In the genomic region with DNA sequence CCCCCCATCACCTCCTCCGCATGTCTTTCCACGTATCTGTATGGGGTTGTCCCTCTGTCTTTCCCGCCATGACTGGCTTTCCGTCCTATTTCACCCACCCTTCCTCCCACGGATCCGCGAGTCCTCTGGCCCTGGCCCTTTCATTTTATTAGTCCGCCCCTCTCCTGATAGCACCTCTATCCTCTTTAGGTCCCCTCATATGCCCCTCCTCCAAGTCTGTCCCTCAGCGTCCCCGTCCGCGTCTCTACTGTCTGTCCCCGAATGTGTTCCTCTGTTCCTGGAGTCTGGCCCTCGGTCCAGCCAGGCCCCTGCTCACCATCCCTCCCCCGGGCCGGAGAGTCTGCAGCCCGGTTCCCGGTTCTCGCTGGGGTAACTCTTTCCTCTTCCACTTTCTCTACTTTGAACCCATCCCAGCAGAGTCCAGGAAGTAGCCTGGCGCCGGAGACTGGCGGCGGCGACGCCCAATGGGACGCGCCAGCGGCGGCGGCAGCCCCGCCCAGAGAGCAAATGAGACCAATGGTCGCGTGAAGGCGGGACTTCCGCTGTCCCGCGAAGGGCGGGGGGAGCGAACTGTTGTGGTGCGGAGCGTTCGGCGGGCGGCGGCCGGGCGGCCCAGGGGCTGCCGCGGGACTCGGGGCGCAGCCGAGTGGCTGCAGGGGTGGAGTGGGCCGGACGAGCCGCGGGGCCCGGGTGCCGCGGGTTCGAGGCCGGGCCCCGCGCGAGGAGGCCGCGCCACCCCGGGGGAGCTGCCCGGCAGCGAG, we compare ENCODE assay signal across 8 cellular contexts. TPM values are rescaled to one million over a fixed set of nuclear protein-coding genes. Genes with fewer than 3 reads are reported as not detected.
DNase-seq lines count a peak whose midpoint lies in the region; ATAC-seq, FAIRE-seq and TF ChIP-seq lines count a peak whose summit lies in the region.

A gene with protein sequence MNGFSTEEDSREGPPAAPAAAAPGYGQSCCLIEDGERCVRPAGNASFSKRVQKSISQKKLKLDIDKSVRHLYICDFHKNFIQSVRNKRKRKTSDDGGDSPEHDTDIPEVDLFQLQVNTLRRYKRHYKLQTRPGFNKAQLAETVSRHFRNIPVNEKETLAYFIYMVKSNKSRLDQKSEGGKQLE (plus strand): TSS at position 576 of the 761 bp plus-strand sequence. CDS start 608 bp downstream, outside the sequence.

- no peak for FAIRE-seq in bronchial epithelial cell (lab: Jason Lieb, UNC)

- H3K4me1 Mint-ChIP-seq in WTC11: peaks cover 18% of the 10 kb centered on the region

- no peaks in the 10 kb centered on the region for H3K9me3 ChIP-seq in smooth muscle cell (replicated peaks; ENCODE audit: low read depth)

- POLR2A ChIA-PET in WTC11 (lab: Charles Lee): no interaction called here

- DNase-seq in AG08396 (ENCODE audit: low spot score) (peak; percentile 100), NCI-H226 (peak; percentile 89), WTC11 (ENCODE audit: low spot score) (peak; percentile 97), bronchial epithelial cell (ENCODE audit: low read depth) (peak; percentile 86), iPS-NIHi7 (ENCODE audit: extremely low spot score) (peak; percentile 99), smooth muscle cell (lab: John Stamatoyannopoulos, UW; ENCODE audit: unreplicated experiment) (peak; percentile 77)

- H3K36me3 ChIP-seq in bronchial epithelial cell (ENCODE audit: control insufficient read depth, insufficient read depth, low read length): peaks cover 5% of the 10 kb centered on the region
- H3K36me3 ChIP-seq in smooth muscle cell (ENCODE audit: low read depth): no peaks in the 10 kb centered on the region

- peak within 1 kb of the TSS; percentile 98 for H3K4me3 Mint-ChIP-seq in WTC11

- H4K20me1 ChIP-seq in smooth muscle cell (ENCODE audit: low read depth): peaks cover 40% of the 10 kb centered on the region

- peak within 1 kb of the TSS; percentile 80 for H3K9ac ChIP-seq in smooth muscle cell (ENCODE audit: low read depth)

- under 1% methylated on average over 61 of the region's 69 CpGs for WGBS in smooth muscle cell (ENCODE audit: low lambda C conversion rate)

- H3K79me2 ChIP-seq in smooth muscle cell (ENCODE audit: low read depth): peaks cover 27% of the 10 kb centered on the region

- peak within 1 kb of the TSS; percentile 47 for H3K27ac Mint-ChIP-seq in WTC11

- peak within 1 kb of the TSS; percentile 95 for H3K4me2 ChIP-seq in smooth muscle cell

- H3K27me3 Mint-ChIP-seq in WTC11 (ENCODE audit: low read depth): peaks cover 8% of the 10 kb centered on the region

- H3K27ac ChIP-seq in smooth muscle cell (ENCODE audit: low read depth): peak within 1 kb of the TSS; percentile 36

- H3K27me3 ChIP-seq in bronchial epithelial cell (ENCODE audit: control insufficient read depth, insufficient read depth, low read length) (no peaks in the 10 kb centered on the region), smooth muscle cell (ENCODE audit: low read depth) (no peaks in the 10 kb centered on the region)

- ATAC-seq in GM18909 (IDR thresholded peaks at IDR 0.05; ENCODE audit: poor library complexity, unreplicated experiment) (peak; percentile 95), HG03159 (IDR thresholded peaks at IDR 0.05; ENCODE audit: unreplicated experiment) (peak; percentile 95), WTC11 (peak; percentile 91)

- peak within 1 kb of the TSS; percentile 89 for H3K4me3 ChIP-seq in bronchial epithelial cell (ENCODE audit: low read depth, low read length)
- peak within 1 kb of the TSS; percentile 99 for H3K4me3 ChIP-seq in smooth muscle cell

- peak within 1 kb of the TSS; percentile 99 for H2AFZ ChIP-seq in smooth muscle cell (ENCODE audit: low read depth)

- TF ChIP-seq CTCF in WTC11 (IDR thresholded peaks at IDR 0.05) (no peak), bronchial epithelial cell (IDR thresholded peaks at IDR 0.05; ENCODE audit: insufficient read depth, low read length, severe bottlenecking) (no peak), smooth muscle cell (IDR thresholded peaks at IDR 0.05; ENCODE audit: borderline replicate concordance, insufficient read depth, poor library complexity, severe bottlenecking) (no peak)

- H3K36me3 Mint-ChIP-seq in WTC11: peaks cover 16% of the 10 kb centered on the region; the same call in 1 of the 2 replicates

- CTCF ChIA-PET in WTC11 (lab: Charles Lee): interaction anchor here (1.7 to 2.1 kb wide), 2 partner anchors 16 to 24 kb away, joined by 5 to 15 read pairs; no protein-coding TSS in a partner anchor

- no peaks in the 10 kb centered on the region for H3F3A ChIP-seq in smooth muscle cell (ENCODE audit: low read depth)

- H3K4me1 ChIP-seq in smooth muscle cell (ENCODE audit: low read depth): peaks cover 14% of the 10 kb centered on the region

- no peaks in the 10 kb centered on the region for H3K9me3 Mint-ChIP-seq in WTC11

TF ChIP-seq in WTC11, 78 proteins besides CTCF, POLR2A, EP300 and RAD21 (continues in another document):
- TF ChIP-seq PRRX2 (CRISPR knock-in tag; IDR thresholded peaks at IDR 0.05) (no peak), ZNF121 (CRISPR knock-in tag; IDR thresholded peaks at IDR 0.05) (no peak), ZNF416 (CRISPR knock-in tag; IDR thresholded peaks at IDR 0.05) (no peak), ZNF263 (CRISPR knock-in tag; IDR thresholded peaks at IDR 0.05; ENCODE audit: low read depth) (no peak), SP1 (CRISPR knock-in tag; conservative IDR thresholded peaks at IDR 0.05) (peak; percentile 97), EMX1 (CRISPR knock-in tag; IDR thresholded peaks at IDR 0.05) (no peak)
- TF ChIP-seq, protein P1, sequence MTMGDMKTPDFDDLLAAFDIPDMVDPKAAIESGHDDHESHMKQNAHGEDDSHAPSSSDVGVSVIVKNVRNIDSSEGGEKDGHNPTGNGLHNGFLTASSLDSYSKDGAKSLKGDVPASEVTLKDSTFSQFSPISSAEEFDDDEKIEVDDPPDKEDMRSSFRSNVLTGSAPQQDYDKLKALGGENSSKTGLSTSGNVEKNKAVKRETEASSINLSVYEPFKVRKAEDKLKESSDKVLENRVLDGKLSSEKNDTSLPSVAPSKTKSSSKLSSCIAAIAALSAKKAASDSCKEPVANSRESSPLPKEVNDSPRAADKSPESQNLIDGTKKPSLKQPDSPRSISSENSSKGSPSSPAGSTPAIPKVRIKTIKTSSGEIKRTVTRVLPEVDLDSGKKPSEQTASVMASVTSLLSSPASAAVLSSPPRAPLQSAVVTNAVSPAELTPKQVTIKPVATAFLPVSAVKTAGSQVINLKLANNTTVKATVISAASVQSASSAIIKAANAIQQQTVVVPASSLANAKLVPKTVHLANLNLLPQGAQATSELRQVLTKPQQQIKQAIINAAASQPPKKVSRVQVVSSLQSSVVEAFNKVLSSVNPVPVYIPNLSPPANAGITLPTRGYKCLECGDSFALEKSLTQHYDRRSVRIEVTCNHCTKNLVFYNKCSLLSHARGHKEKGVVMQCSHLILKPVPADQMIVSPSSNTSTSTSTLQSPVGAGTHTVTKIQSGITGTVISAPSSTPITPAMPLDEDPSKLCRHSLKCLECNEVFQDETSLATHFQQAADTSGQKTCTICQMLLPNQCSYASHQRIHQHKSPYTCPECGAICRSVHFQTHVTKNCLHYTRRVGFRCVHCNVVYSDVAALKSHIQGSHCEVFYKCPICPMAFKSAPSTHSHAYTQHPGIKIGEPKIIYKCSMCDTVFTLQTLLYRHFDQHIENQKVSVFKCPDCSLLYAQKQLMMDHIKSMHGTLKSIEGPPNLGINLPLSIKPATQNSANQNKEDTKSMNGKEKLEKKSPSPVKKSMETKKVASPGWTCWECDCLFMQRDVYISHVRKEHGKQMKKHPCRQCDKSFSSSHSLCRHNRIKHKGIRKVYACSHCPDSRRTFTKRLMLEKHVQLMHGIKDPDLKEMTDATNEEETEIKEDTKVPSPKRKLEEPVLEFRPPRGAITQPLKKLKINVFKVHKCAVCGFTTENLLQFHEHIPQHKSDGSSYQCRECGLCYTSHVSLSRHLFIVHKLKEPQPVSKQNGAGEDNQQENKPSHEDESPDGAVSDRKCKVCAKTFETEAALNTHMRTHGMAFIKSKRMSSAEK (CRISPR knock-in tag; IDR thresholded peaks at IDR 0.05; ENCODE audit: borderline replicate concordance): no peak
- TF ChIP-seq, protein P2, sequence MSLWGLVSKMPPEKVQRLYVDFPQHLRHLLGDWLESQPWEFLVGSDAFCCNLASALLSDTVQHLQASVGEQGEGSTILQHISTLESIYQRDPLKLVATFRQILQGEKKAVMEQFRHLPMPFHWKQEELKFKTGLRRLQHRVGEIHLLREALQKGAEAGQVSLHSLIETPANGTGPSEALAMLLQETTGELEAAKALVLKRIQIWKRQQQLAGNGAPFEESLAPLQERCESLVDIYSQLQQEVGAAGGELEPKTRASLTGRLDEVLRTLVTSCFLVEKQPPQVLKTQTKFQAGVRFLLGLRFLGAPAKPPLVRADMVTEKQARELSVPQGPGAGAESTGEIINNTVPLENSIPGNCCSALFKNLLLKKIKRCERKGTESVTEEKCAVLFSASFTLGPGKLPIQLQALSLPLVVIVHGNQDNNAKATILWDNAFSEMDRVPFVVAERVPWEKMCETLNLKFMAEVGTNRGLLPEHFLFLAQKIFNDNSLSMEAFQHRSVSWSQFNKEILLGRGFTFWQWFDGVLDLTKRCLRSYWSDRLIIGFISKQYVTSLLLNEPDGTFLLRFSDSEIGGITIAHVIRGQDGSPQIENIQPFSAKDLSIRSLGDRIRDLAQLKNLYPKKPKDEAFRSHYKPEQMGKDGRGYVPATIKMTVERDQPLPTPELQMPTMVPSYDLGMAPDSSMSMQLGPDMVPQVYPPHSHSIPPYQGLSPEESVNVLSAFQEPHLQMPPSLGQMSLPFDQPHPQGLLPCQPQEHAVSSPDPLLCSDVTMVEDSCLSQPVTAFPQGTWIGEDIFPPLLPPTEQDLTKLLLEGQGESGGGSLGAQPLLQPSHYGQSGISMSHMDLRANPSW (CRISPR knock-in tag; conservative IDR thresholded peaks at IDR 0.05; ENCODE audit: low read depth): no peak
- TF ChIP-seq, protein P3, sequence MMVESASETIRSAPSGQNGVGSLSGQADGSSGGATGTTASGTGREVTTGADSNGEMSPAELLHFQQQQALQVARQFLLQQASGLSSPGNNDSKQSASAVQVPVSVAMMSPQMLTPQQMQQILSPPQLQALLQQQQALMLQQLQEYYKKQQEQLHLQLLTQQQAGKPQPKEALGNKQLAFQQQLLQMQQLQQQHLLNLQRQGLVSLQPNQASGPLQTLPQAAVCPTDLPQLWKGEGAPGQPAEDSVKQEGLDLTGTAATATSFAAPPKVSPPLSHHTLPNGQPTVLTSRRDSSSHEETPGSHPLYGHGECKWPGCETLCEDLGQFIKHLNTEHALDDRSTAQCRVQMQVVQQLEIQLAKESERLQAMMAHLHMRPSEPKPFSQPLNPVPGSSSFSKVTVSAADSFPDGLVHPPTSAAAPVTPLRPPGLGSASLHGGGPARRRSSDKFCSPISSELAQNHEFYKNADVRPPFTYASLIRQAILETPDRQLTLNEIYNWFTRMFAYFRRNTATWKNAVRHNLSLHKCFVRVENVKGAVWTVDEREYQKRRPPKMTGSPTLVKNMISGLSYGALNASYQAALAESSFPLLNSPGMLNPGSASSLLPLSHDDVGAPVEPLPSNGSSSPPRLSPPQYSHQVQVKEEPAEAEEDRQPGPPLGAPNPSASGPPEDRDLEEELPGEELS (CRISPR knock-in tag; IDR thresholded peaks at IDR 0.05): 0 out of 2 replicates have a peak, but pooled peaks have one; percentile 18

RNA-seq across cellular contexts. Expression of the gene that starts here (rescaled TPM):
- total RNA-seq in WTC11 (2021) (25.6 to 33.5 TPM (median 32.0 TPM) in 3 replicates), bronchial epithelial cell (32.4 and 34.7 TPM in 2 replicates), smooth muscle cell (29.9 and 44.2 TPM in 2 replicates)
- polyA plus RNA-seq in smooth muscle cell: 32.7 and 41.6 TPM in 2 replicates

Comparison
In these comparisons a context has a peak if more than half of its experiments do, and no peak if none do; other contexts are left out.
1. Peak in every context shown above with its lines: DNase-seq, ATAC-seq, H3K4me3 ChIP-seq and H3K27ac ChIP-seq.